11 cellular contexts compared by ENCODE assay signal in the genomic region with DNA sequence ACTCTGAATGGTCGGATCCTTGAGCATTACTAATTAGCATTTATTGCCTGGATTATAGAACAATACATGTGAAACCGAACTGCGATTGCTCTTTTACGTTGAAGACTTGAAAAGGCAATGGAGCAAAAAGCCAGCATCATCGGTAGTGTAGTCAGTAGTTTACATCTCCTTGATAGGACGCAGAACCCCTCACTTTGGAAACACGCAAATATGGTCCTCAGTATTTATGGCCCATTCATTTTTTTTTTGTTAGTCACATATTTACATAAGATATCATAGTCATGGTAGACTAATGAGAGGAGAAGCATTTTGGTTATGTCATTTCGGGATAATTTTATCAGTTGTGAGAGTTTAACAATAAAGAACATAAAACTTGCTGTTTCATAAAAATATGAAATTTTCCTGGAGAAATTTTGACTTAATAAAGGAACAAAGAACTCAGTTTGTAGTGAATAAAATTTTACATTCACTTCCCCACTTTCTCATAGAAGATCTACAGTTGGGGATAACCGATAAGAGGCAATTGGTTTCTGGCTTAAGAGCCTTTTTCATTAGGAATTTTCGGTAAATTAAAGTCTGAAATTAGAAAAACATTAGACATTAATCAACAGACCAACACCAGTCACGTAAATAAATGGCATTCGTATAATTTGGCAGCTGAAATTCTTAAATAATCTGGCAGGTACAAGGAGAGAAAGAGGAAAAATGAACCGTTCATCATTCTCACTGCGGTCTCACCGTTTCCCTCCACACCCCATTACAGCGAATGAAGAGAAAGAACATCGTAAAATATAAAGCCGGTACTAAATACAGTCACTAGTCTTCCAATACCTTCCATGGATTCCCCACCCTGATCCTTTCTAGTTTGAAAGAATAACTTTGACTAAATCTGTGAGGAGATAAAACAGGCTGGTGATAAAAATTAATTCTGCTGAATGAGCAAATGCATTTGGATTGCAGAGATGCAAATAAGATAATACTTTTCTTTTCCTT. TPM values are rescaled to one million over a fixed set of nuclear protein-coding genes. Genes with fewer than 3 reads are reported as not detected.
DNase-seq lines count a peak whose midpoint lies in the region; ATAC-seq and TF ChIP-seq lines count a peak whose summit lies in the region.
"Had no signal": no experiment of that assay in that cellular context is flagged by ENCODE, and none has a peak within 500 bp of the region (broad histone marks: within the 10 kb centered on the region; RNA-seq: fewer than 3 reads in every experiment).

No MANE protein-coding gene starts in this region.

- no peak for ATAC-seq in left colon
- ATAC-seq: naive thymus-derived CD4-positive, alpha-beta T cell had no signal

- peak overlapping the region; percentile 93 for H3K27ac Mint-ChIP-seq in mesothelial cell of epicardium
- H3K27ac Mint-ChIP-seq: naive thymus-derived CD4-positive, alpha-beta T cell had no signal

- H3K4me3 ChIP-seq in mammary epithelial cell (replicated peaks in 1 of 3; ENCODE audit: insufficient read depth in 1 of 3, low read depth in 2 of 3, low read length in 3 of 3) (peak overlapping the region; percentile 21 to 83 (median 72)), tibial nerve (peak overlapping the region; percentile 2 to 62 (median 46))

- no peaks in the 10 kb centered on the region for H3K27me3 Mint-ChIP-seq in mesothelial cell of epicardium (ENCODE audit: low read depth)

- no TSS peak for BruUV-seq in mammary epithelial cell (replicated peaks; lab: Mats Ljungman, UMichigan)

- H3K4me3 Mint-ChIP-seq in mesothelial cell of epicardium, result no peak overlapping the region
- H3K4me3 Mint-ChIP-seq: naive thymus-derived CD4-positive, alpha-beta T cell had no signal

- peak overlapping the region; percentile 91 for H3K9ac ChIP-seq in mammary epithelial cell (ENCODE audit: insufficient read depth, low read length)

- H3K27ac ChIP-seq in mammary epithelial cell (ENCODE audit: insufficient read depth, low read depth, low read length) (peak overlapping the region; percentile 88), tibial nerve (peak overlapping the region; percentile 82 to 97 (median 92))

- CTCF ChIA-PET in mammary epithelial cell (lab: Charles Lee; ENCODE audit: low non-redundant PET), result no interaction called here

- no peak overlapping the region for H2AFZ ChIP-seq in mammary epithelial cell (ENCODE audit: low read depth, low read length)

- peaks cover 16% of the 10 kb centered on the region for H3K36me3 ChIP-seq in mammary epithelial cell (ENCODE audit: insufficient read depth, low read length)
- peaks cover 0 to 12% (median 0%) of the 10 kb centered on the region in 3 donors for H3K36me3 ChIP-seq in tibial nerve

- H3K4me1 ChIP-seq in mammary epithelial cell (ENCODE audit: insufficient read depth, low read length) (peaks cover 25% of the 10 kb centered on the region), tibial nerve (peaks cover 0 to 23% (median 0%) of the 10 kb centered on the region in 4 donors)

- no peaks in the 10 kb centered on the region for H3K9me3 ChIP-seq in mammary epithelial cell (replicated peaks; ENCODE audit: insufficient read depth, low read length)
- H3K9me3 ChIP-seq in tibial nerve, result no peaks in the 10 kb centered on the region

- TF ChIP-seq POLR2A in tibial nerve (IDR thresholded peaks at IDR 0.05), result no peak

- H3K4me1 Mint-ChIP-seq in mesothelial cell of epicardium, result peaks cover 36% of the 10 kb centered on the region

- intact Hi-C loops in mammary epithelial cell (cut with micrococcal nuclease), result loop anchor here (1.0 to 5.0 kb wide), 3 partner anchors 204 to 499 kb away; no protein-coding TSS in a partner anchor
- intact Hi-C loops in left colon (cut with DNase I, micrococcal nuclease), result no loop called here

- peak overlapping the region; percentile 96 for H3K4me2 ChIP-seq in mammary epithelial cell (ENCODE audit: insufficient read depth, low read depth, low read length)

- H3K27me3 ChIP-seq in mammary epithelial cell (ENCODE audit: insufficient read depth, low read length), result no peaks in the 10 kb centered on the region
- no peaks in the 10 kb centered on the region for H3K27me3 ChIP-seq in tibial nerve

- peaks cover 6% of the 10 kb centered on the region for H3K9me3 Mint-ChIP-seq in mesothelial cell of epicardium

- H3K36me3 Mint-ChIP-seq in mesothelial cell of epicardium, result peaks cover 19% of the 10 kb centered on the region
- H3K36me3 Mint-ChIP-seq: naive thymus-derived CD4-positive, alpha-beta T cell had no signal

- in situ Hi-C loops in mammary epithelial cell (cut with MboI; ENCODE audit: low sequenced_read_pairs in 2 of 2), result loop anchor here (10.0 kb wide), 2 partner anchors 99 to 441 kb away; no protein-coding TSS in a partner anchor

- dilution Hi-C loops in mammary epithelial cell (cut with HindIII; ENCODE audit: low sequenced_read_pairs), result no loop called here

- H4K20me1 ChIP-seq in mammary epithelial cell (ENCODE audit: insufficient read depth, low read length), result no peaks in the 10 kb centered on the region

- DNase-seq in NCI-H187 treated with DMSO at 0.1 percent for 48 hours (lab: John Stamatoyannopoulos, UW) (peak; percentile 20), mammary epithelial cell (peak; percentile 49), mesothelial cell of epicardium (ENCODE audit: low spot score in 2 of 2, unreplicated experiment in 2 of 2) (no peak), tibial nerve (ENCODE audit: low spot score in 2 of 2) (no peak), left colon (no peak), HK-2 (ENCODE audit: unreplicated experiment) (no peak)
- no peak for DNase-seq in central memory CD4-positive, alpha-beta T cell
- DNase-seq: activated CD4-positive, alpha-beta T cell treated with anti-CD3 and anti-CD28 coated beads, Interleukin-2, amount 50 U/mL, for 48 hours; naive thymus-derived CD4-positive, alpha-beta T cell had no signal

- WGBS in mammary epithelial cell (ENCODE audit: low coverage, missing lambda C conversion rate), result 1% methylated on average over 18 of the region's 18 CpGs
- 43 to 55% methylated on average over 18 of the region's 18 CpGs for WGBS in tibial nerve, 2 donors

- TF ChIP-seq CTCF in mammary epithelial cell (conservative IDR thresholded peaks at IDR 0.05 in 1 of 2, IDR thresholded peaks at IDR 0.05 in 1 of 2; ENCODE audit: extremely low read depth in 1 of 2, insufficient read depth in 1 of 2, low read depth in 1 of 2, low read length in 2 of 2) (no peak), mesothelial cell of epicardium (IDR thresholded peaks at IDR 0.05; ENCODE audit: unreplicated experiment) (no peak), tibial nerve (IDR thresholded peaks at IDR 0.05) (no peak)

- TF ChIP-seq EP300 in tibial nerve (IDR thresholded peaks at IDR 0.05), result no peak

- H3K79me2 ChIP-seq in mammary epithelial cell (ENCODE audit: insufficient read depth, low read length), result peaks cover 99% of the 10 kb centered on the region

RNA-seq across cellular contexts. Expression of gene BLID, which starts 19.8 kb away (rescaled TPM):
- total RNA-seq in mammary epithelial cell (1 to 10 TPM; 5.2 to 5.6 TPM), mesothelial cell of epicardium (1.0 to 1.4 TPM (median 1.2 TPM) in 3 replicates), tibial nerve (1 to 10 TPM; 1.7 to 7.0 (median 4.8) TPM), left colon (not detected)
- polyA plus RNA-seq in mammary epithelial cell, result not detected
- polyA minus RNA-seq in mammary epithelial cell, result not detected
- total RNA-seq: H1; naive thymus-derived CD4-positive, alpha-beta T cell had no signal
- polyA plus RNA-seq: adipose tissue; H1; naive thymus-derived CD4-positive, alpha-beta T cell had no signal

Comparison
In these comparisons a context has a peak if more than half of its experiments do, and no peak if none do; other contexts are left out.
1. DNase-seq: peak in NCI-H187 treated with DMSO at 0.1 percent for 48 hours (single experiment) and mammary epithelial cell (single experiment); none in mesothelial cell of epicardium (0 of 2), tibial nerve (0 of 2), left colon (0 of 2), central memory CD4-positive, alpha-beta T cell (single experiment) and HK-2 (single experiment).